Comparison of ENCODE assay signal across 1 cellular context in genomic region chr19:38851622-38852230, GRCh38.
TF ChIP-seq lines count a peak whose summit lies in the region.

No MANE protein-coding gene starts in this region.

TF ChIP-seq in HepG2, 621 proteins besides CTCF, POLR2A, EP300 and RAD21 (continued from another document and continues in another):
- TF ChIP-seq, protein P1, sequence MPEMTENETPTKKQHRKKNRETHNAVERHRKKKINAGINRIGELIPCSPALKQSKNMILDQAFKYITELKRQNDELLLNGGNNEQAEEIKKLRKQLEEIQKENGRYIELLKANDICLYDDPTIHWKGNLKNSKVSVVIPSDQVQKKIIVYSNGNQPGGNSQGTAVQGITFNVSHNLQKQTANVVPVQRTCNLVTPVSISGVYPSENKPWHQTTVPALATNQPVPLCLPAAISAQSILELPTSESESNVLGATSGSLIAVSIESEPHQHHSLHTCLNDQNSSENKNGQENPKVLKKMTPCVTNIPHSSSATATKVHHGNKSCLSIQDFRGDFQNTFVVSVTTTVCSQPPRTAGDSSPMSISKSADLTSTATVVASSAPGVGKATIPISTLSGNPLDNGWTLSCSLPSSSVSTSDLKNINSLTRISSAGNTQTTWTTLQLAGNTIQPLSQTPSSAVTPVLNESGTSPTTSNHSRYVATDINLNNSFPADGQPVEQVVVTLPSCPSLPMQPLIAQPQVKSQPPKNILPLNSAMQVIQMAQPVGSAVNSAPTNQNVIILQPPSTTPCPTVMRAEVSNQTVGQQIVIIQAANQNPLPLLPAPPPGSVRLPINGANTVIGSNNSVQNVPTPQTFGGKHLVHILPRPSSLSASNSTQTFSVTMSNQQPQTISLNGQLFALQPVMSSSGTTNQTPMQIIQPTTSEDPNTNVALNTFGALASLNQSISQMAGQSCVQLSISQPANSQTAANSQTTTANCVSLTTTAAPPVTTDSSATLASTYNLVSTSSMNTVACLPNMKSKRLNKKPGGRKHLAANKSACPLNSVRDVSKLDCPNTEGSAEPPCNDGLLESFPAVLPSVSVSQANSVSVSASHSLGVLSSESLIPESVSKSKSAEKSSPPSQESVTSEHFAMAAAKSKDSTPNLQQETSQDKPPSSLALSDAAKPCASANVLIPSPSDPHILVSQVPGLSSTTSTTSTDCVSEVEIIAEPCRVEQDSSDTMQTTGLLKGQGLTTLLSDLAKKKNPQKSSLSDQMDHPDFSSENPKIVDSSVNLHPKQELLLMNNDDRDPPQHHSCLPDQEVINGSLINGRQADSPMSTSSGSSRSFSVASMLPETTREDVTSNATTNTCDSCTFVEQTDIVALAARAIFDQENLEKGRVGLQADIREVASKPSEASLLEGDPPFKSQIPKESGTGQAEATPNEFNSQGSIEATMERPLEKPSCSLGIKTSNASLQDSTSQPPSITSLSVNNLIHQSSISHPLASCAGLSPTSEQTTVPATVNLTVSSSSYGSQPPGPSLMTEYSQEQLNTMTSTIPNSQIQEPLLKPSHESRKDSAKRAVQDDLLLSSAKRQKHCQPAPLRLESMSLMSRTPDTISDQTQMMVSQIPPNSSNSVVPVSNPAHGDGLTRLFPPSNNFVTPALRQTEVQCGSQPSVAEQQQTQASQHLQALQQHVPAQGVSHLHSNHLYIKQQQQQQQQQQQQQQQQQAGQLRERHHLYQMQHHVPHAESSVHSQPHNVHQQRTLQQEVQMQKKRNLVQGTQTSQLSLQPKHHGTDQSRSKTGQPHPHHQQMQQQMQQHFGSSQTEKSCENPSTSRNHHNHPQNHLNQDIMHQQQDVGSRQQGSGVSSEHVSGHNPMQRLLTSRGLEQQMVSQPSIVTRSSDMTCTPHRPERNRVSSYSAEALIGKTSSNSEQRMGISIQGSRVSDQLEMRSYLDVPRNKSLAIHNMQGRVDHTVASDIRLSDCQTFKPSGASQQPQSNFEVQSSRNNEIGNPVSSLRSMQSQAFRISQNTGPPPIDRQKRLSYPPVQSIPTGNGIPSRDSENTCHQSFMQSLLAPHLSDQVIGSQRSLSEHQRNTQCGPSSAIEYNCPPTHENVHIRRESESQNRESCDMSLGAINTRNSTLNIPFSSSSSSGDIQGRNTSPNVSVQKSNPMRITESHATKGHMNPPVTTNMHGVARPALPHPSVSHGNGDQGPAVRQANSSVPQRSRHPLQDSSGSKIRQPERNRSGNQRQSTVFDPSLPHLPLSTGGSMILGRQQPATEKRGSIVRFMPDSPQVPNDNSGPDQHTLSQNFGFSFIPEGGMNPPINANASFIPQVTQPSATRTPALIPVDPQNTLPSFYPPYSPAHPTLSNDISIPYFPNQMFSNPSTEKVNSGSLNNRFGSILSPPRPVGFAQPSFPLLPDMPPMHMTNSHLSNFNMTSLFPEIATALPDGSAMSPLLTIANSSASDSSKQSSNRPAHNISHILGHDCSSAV (CRISPR knock-in tag; IDR thresholded peaks at IDR 0.05; ENCODE audit: borderline replicate concordance) = no peak
- TF ChIP-seq SP2 (CRISPR knock-in tag; IDR thresholded peaks at IDR 0.05) = peak; percentile 68
- TF ChIP-seq, protein P2, sequence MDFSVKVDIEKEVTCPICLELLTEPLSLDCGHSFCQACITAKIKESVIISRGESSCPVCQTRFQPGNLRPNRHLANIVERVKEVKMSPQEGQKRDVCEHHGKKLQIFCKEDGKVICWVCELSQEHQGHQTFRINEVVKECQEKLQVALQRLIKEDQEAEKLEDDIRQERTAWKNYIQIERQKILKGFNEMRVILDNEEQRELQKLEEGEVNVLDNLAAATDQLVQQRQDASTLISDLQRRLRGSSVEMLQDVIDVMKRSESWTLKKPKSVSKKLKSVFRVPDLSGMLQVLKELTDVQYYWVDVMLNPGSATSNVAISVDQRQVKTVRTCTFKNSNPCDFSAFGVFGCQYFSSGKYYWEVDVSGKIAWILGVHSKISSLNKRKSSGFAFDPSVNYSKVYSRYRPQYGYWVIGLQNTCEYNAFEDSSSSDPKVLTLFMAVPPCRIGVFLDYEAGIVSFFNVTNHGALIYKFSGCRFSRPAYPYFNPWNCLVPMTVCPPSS (IDR thresholded peaks at IDR 0.05) = no peak
- TF ChIP-seq TCF12 (IDR thresholded peaks at IDR 0.05) = no peak
- no peak for TF ChIP-seq TCF12 (CRISPR knock-in tag; IDR thresholded peaks at IDR 0.05)
- no peak for TF ChIP-seq KMT2A (CRISPR knock-in tag; IDR thresholded peaks at IDR 0.05)
- peak; percentile 89 for TF ChIP-seq TEAD3 (CRISPR knock-in tag; optimal IDR thresholded peaks at IDR 0.05; ENCODE audit: borderline replicate concordance)
- TF ChIP-seq, protein P3, sequence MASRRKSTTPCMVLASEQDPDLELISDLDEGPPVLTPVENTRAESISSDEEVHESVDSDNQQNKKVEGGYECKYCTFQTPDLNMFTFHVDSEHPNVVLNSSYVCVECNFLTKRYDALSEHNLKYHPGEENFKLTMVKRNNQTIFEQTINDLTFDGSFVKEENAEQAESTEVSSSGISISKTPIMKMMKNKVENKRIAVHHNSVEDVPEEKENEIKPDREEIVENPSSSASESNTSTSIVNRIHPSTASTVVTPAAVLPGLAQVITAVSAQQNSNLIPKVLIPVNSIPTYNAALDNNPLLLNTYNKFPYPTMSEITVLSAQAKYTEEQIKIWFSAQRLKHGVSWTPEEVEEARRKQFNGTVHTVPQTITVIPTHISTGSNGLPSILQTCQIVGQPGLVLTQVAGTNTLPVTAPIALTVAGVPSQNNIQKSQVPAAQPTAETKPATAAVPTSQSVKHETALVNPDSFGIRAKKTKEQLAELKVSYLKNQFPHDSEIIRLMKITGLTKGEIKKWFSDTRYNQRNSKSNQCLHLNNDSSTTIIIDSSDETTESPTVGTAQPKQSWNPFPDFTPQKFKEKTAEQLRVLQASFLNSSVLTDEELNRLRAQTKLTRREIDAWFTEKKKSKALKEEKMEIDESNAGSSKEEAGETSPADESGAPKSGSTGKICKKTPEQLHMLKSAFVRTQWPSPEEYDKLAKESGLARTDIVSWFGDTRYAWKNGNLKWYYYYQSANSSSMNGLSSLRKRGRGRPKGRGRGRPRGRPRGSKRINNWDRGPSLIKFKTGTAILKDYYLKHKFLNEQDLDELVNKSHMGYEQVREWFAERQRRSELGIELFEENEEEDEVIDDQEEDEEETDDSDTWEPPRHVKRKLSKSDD (CRISPR knock-in tag; IDR thresholded peaks at IDR 0.05; ENCODE audit: low read depth) = peak; percentile 67; the same call in 1 of the 2 replicates
- TF ChIP-seq RBAK (CRISPR knock-in tag; IDR thresholded peaks at IDR 0.05) = no peak
- TF ChIP-seq FOXJ3 (CRISPR knock-in tag; IDR thresholded peaks at IDR 0.05; ENCODE audit: borderline replicate concordance) = no peak
- TF ChIP-seq, protein P4, sequence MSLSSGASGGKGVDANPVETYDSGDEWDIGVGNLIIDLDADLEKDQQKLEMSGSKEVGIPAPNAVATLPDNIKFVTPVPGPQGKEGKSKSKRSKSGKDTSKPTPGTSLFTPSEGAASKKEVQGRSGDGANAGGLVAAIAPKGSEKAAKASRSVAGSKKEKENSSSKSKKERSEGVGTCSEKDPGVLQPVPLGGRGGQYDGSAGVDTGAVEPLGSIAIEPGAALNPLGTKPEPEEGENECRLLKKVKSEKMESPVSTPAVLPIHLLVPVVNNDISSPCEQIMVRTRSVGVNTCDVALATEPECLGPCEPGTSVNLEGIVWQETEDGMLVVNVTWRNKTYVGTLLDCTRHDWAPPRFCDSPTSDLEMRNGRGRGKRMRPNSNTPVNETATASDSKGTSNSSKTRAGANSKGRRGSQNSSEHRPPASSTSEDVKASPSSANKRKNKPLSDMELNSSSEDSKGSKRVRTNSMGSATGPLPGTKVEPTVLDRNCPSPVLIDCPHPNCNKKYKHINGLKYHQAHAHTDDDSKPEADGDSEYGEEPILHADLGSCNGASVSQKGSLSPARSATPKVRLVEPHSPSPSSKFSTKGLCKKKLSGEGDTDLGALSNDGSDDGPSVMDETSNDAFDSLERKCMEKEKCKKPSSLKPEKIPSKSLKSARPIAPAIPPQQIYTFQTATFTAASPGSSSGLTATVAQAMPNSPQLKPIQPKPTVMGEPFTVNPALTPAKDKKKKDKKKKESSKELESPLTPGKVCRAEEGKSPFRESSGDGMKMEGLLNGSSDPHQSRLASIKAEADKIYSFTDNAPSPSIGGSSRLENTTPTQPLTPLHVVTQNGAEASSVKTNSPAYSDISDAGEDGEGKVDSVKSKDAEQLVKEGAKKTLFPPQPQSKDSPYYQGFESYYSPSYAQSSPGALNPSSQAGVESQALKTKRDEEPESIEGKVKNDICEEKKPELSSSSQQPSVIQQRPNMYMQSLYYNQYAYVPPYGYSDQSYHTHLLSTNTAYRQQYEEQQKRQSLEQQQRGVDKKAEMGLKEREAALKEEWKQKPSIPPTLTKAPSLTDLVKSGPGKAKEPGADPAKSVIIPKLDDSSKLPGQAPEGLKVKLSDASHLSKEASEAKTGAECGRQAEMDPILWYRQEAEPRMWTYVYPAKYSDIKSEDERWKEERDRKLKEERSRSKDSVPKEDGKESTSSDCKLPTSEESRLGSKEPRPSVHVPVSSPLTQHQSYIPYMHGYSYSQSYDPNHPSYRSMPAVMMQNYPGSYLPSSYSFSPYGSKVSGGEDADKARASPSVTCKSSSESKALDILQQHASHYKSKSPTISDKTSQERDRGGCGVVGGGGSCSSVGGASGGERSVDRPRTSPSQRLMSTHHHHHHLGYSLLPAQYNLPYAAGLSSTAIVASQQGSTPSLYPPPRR (CRISPR knock-in tag; IDR thresholded peaks at IDR 0.05; ENCODE audit: borderline replicate concordance) = no peak
- no peak for TF ChIP-seq EED (CRISPR knock-in tag; IDR thresholded peaks at IDR 0.05)
- no peak for TF ChIP-seq NR3C1 (CRISPR knock-in tag; IDR thresholded peaks at IDR 0.05)
- no peak for TF ChIP-seq ZNF75D (CRISPR knock-in tag; IDR thresholded peaks at IDR 0.05; ENCODE audit: borderline replicate concordance)
- no peak for TF ChIP-seq SNAPC2 (CRISPR knock-in tag; IDR thresholded peaks at IDR 0.05)
- TF ChIP-seq SP5 (CRISPR knock-in tag; IDR thresholded peaks at IDR 0.05; ENCODE audit: borderline replicate concordance, low read depth) = peak; percentile 90
- no peak for TF ChIP-seq ZNF879 (CRISPR knock-in tag; IDR thresholded peaks at IDR 0.05)
- TF ChIP-seq GABPB1 (CRISPR knock-in tag; IDR thresholded peaks at IDR 0.05) = peak; percentile 79; the same call in 1 of the 2 replicates
- TF ChIP-seq TBX3 (IDR thresholded peaks at IDR 0.05; ENCODE audit: borderline replicate concordance) = no peak
- TF ChIP-seq PITX1 (CRISPR knock-in tag; IDR thresholded peaks at IDR 0.05) = no peak; the same call in 1 of the 2 replicates
- TF ChIP-seq, protein P5, sequence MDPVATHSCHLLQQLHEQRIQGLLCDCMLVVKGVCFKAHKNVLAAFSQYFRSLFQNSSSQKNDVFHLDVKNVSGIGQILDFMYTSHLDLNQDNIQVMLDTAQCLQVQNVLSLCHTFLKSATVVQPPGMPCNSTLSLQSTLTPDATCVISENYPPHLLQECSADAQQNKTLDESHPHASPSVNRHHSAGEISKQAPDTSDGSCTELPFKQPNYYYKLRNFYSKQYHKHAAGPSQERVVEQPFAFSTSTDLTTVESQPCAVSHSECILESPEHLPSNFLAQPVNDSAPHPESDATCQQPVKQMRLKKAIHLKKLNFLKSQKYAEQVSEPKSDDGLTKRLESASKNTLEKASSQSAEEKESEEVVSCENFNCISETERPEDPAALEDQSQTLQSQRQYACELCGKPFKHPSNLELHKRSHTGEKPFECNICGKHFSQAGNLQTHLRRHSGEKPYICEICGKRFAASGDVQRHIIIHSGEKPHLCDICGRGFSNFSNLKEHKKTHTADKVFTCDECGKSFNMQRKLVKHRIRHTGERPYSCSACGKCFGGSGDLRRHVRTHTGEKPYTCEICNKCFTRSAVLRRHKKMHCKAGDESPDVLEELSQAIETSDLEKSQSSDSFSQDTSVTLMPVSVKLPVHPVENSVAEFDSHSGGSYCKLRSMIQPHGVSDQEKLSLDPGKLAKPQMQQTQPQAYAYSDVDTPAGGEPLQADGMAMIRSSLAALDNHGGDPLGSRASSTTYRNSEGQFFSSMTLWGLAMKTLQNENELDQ (CRISPR knock-in tag; IDR thresholded peaks at IDR 0.05; ENCODE audit: borderline replicate concordance) = no peak
- peak; percentile 45; the same call in 1 of the 2 replicates for TF ChIP-seq RAD51 (IDR thresholded peaks at IDR 0.05; ENCODE audit: borderline replicate concordance)
- no peak for TF ChIP-seq ZNF12 (CRISPR knock-in tag; IDR thresholded peaks at IDR 0.05)
- TF ChIP-seq SRSF4 (IDR thresholded peaks at IDR 0.05; ENCODE audit: low read depth, low read length, poor library complexity, severe bottlenecking) = no peak
- TF ChIP-seq SRSF9 (IDR thresholded peaks at IDR 0.05; ENCODE audit: borderline replicate concordance, insufficient read depth, low read depth, low read length, poor library complexity, severe bottlenecking) = no peak
- peak; percentile 98 for TF ChIP-seq MYC (CRISPR knock-in tag; IDR thresholded peaks at IDR 0.05; ENCODE audit: borderline replicate concordance)
- TF ChIP-seq ZNF788 (CRISPR knock-in tag; IDR thresholded peaks at IDR 0.05; ENCODE audit: borderline replicate concordance) = peak; percentile 75; the same call in 1 of the 2 replicates
- no peak for TF ChIP-seq E2F1 (CRISPR knock-in tag; IDR thresholded peaks at IDR 0.05)
- no peak for TF ChIP-seq ADNP (CRISPR knock-in tag; IDR thresholded peaks at IDR 0.05)
- no peak for TF ChIP-seq ZBTB4 (CRISPR knock-in tag; IDR thresholded peaks at IDR 0.05; ENCODE audit: borderline replicate concordance)
